Comparison of ENCODE assay signal across 14 cellular contexts in genomic region chr1:7346070-7346596, GRCh38.
"Had no signal": no experiment of that assay in that cellular context is flagged by ENCODE, and none has a peak within 500 bp of the region (broad histone marks: within the 10 kb centered on the region; RNA-seq: fewer than 3 reads in every experiment).

No MANE protein-coding gene starts in this region.

- H3K27me3 Mint-ChIP-seq: dendritic cell treated with granulocyte-macrophage colony-stimulating factor and Interleukin-4, amounts not matched to agents 40 ng/mL and 50 ng/mL, for 4 days; memory B cell had no signal

- DNase-seq: activated CD4-positive, alpha-beta T cell treated with anti-CD3 and anti-CD28 coated beads, Interleukin-2, amount 50 U/mL, for 1 hour; activated naive CD4-positive, alpha-beta T cell treated with anti-CD3 and anti-CD28 coated beads, Interleukin-2, amount 50 U/mL, for 16 hours; adrenal gland; effector memory CD8-positive, alpha-beta T cell; erythroblast; left ventricle myocardium inferior; stomach; T-helper 2 cell had no signal

- H3K27ac Mint-ChIP-seq: activated T-helper 2 cell treated with anti-CD3 and anti-CD28 coated beads, Interferon-gamma antibody, Interleukin-2, Interleukin-4, amounts not matched to agents 10 μg/mL and 5 μg/mL and 100 μg/mL, durations not matched to agents 14 hours and 24 hours and 36 hours; dendritic cell treated with granulocyte-macrophage colony-stimulating factor and Interleukin-4, amounts not matched to agents 40 ng/mL and 50 ng/mL, for 4 days; effector memory CD8-positive, alpha-beta T cell; memory B cell had no signal

- H3K36me3 ChIP-seq: adrenal gland, left ventricle myocardium inferior, stomach had no signal

- H3K4me1 ChIP-seq: adrenal gland had no signal

- H3K4me3 Mint-ChIP-seq: central memory CD8-positive, alpha-beta T cell; dendritic cell treated with granulocyte-macrophage colony-stimulating factor and Interleukin-4, amounts not matched to agents 40 ng/mL and 50 ng/mL, for 4 days; effector memory CD8-positive, alpha-beta T cell; memory B cell had no signal

- ATAC-seq: effector memory CD8-positive, alpha-beta T cell had no signal

- H3K9me3 ChIP-seq: adrenal gland, left ventricle myocardium inferior, stomach had no signal

- H3K9me3 Mint-ChIP-seq: activated T-helper 2 cell treated with anti-CD3 and anti-CD28 coated beads, Interferon-gamma antibody, Interleukin-2, Interleukin-4, amounts not matched to agents 10 μg/mL and 5 μg/mL and 100 μg/mL, durations not matched to agents 14 hours and 24 hours and 36 hours; dendritic cell treated with granulocyte-macrophage colony-stimulating factor and Interleukin-4, amounts not matched to agents 40 ng/mL and 50 ng/mL, for 4 days; effector memory CD8-positive, alpha-beta T cell had no signal

- H3K27me3 ChIP-seq: adrenal gland, stomach had no signal

- H3K4me1 Mint-ChIP-seq: central memory CD8-positive, alpha-beta T cell; memory B cell had no signal

- H3K4me3 ChIP-seq: adrenal gland, left ventricle myocardium inferior, stomach had no signal

- H3K27ac ChIP-seq: adrenal gland, stomach had no signal

- H3K36me3 Mint-ChIP-seq: memory B cell had no signal

- FAIRE-seq: keratinocyte, TTC549 had no signal
